8 cellular contexts compared by ENCODE assay signal in genomic region chr2:238240761-238241711, GRCh38. TPM values are rescaled to one million over a fixed set of nuclear protein-coding genes. Genes with fewer than 3 reads are reported as not detected.
DNase-seq lines count a peak whose midpoint lies in the region; ATAC-seq and TF ChIP-seq lines count a peak whose summit lies in the region.

No MANE protein-coding gene starts in this region.

- no peaks in the 10 kb centered on the region for H3K9me3 Mint-ChIP-seq in progenitor cell of endocrine pancreas (ENCODE audit: low read depth)

- TF ChIP-seq CTCF in foreskin fibroblast (IDR thresholded peaks at IDR 0.05; ENCODE audit: low read depth, low read length) (no peak), progenitor cell of endocrine pancreas (IDR thresholded peaks at IDR 0.05; ENCODE audit: unreplicated experiment) (peak; percentile 47)

- H3K27ac Mint-ChIP-seq in progenitor cell of endocrine pancreas = peak overlapping the region; percentile 76

- peaks cover 7% of the 10 kb centered on the region for H3K27me3 Mint-ChIP-seq in progenitor cell of endocrine pancreas

- H3K4me3 Mint-ChIP-seq in progenitor cell of endocrine pancreas (ENCODE audit: low read depth) = peak overlapping the region; percentile 72

- peaks cover 8% of the 10 kb centered on the region for H3K4me1 Mint-ChIP-seq in progenitor cell of endocrine pancreas (ENCODE audit: low read depth)

- peaks cover 7% of the 10 kb centered on the region for H3K36me3 Mint-ChIP-seq in progenitor cell of endocrine pancreas (ENCODE audit: insufficient read depth)

- no peak overlapping the region for H3K4me3 ChIP-seq in foreskin fibroblast (ENCODE audit: low read depth in 1 of 2, low read length in 2 of 2)

- DNase-seq in EH (ENCODE audit: low read depth) = peak; percentile 38
- peak; percentile 35 for DNase-seq in NAMALWA (ENCODE audit: low spot score)
- peak; percentile 81 to 94 for DNase-seq in SHP77 (lab: John Stamatoyannopoulos, UW)
- peak; percentile 15 to 60 for DNase-seq in foreskin fibroblast
- DNase-seq in progenitor cell of endocrine pancreas (ENCODE audit: low spot score, unreplicated experiment) = peak; percentile 71
- DNase-seq in glomerular visceral epithelial cell (ENCODE audit: extremely low spot score) = no peak

- ATAC-seq in GM19328 (IDR thresholded peaks at IDR 0.05; ENCODE audit: unreplicated experiment) (no peak), GM18867 (IDR thresholded peaks at IDR 0.05; ENCODE audit: unreplicated experiment) (no peak)

RNA-seq across cellular contexts. Expression of gene HES6, which starts 1.2 kb away (rescaled TPM):
- 64.2 and 64.7 TPM in 2 replicates for total RNA-seq in progenitor cell of endocrine pancreas

RNA-seq across cellular contexts. Expression of gene ILKAP, which starts 37.5 kb away (rescaled TPM):
- total RNA-seq in progenitor cell of endocrine pancreas = 50.3 and 56.3 TPM in 2 replicates

RNA-seq across cellular contexts. Expression of gene PER2, which starts 47.4 kb away (rescaled TPM):
- total RNA-seq in progenitor cell of endocrine pancreas = 14.3 and 20.2 TPM in 2 replicates
